Comparison of ENCODE assay signal across 12 cellular contexts in genomic region chr2:28619213-28620196, GRCh38.
DNase-seq lines count a peak whose midpoint lies in the region; ATAC-seq and TF ChIP-seq lines count a peak whose summit lies in the region.
"Had no signal": no experiment of that assay in that cellular context is flagged by ENCODE, and none has a peak within 500 bp of the region (broad histone marks: within the 10 kb centered on the region; RNA-seq: fewer than 3 reads in every experiment).

No MANE protein-coding gene starts in this region.

- H3F3A ChIP-seq in PC-9 (ENCODE audit: insufficient read depth, low read depth), result peaks cover 46% of the 10 kb centered on the region

- H3K27ac Mint-ChIP-seq in CD8-positive, alpha-beta memory T cell, result peak overlapping the region; percentile 96 to 100 (median 99)
- peak overlapping the region; percentile 72 for H3K27ac Mint-ChIP-seq in endothelial cell (ENCODE audit: unreplicated experiment)

- POLR2A ChIA-PET in CD8-positive, alpha-beta memory T cell (lab: Charles Lee), result no interaction called here
- POLR2A ChIA-PET in PC-9 (lab: Charles Lee; ENCODE audit: unreplicated experiment), result interaction anchor here (0.6 to 0.7 kb wide), 2 partner anchors 30 to 98 kb away, joined by 4 to 19 read pairs; no protein-coding TSS in a partner anchor

- no peak overlapping the region for H3K27ac ChIP-seq in CD8-positive, alpha-beta memory T cell (ENCODE audit: low read depth, low read length)
- peak overlapping the region; percentile 68 for H3K27ac ChIP-seq in PC-9

- H3K9me2 ChIP-seq in PC-9 (ENCODE audit: insufficient read depth), result no peaks in the 10 kb centered on the region

- H3K36me3 Mint-ChIP-seq in CD8-positive, alpha-beta memory T cell, result peaks cover 0 to 2% (median 0%) of the 10 kb centered on the region in 3 donors
- H3K36me3 Mint-ChIP-seq in endothelial cell (ENCODE audit: low read depth, unreplicated experiment), result no peaks in the 10 kb centered on the region

- CTCF ChIA-PET in CD8-positive, alpha-beta memory T cell (lab: Charles Lee), result interaction anchor here (4.7 to 6.7 kb wide), 2 partner anchors 25 to 132 kb away, joined by 16 to 50 read pairs; partner anchors contain the start of gene PPP1CB
- CTCF ChIA-PET in PC-9 (lab: Charles Lee), result interaction anchor here (0.6 to 0.8 kb wide), 2 partner anchors 79 to 159 kb away, joined by 3 to 5 read pairs; no protein-coding TSS in a partner anchor

- H3K36me3 ChIP-seq in CD8-positive, alpha-beta memory T cell (ENCODE audit: insufficient read depth, low read length), result no peaks in the 10 kb centered on the region
- no peaks in the 10 kb centered on the region for H3K36me3 ChIP-seq in PC-9 (ENCODE audit: low read depth)

- H4K20me1 ChIP-seq in PC-9 (ENCODE audit: insufficient read depth), result no peaks in the 10 kb centered on the region

- H3K79me2 ChIP-seq in PC-9 (ENCODE audit: low read depth), result no peaks in the 10 kb centered on the region

- TF ChIP-seq CTCF in PC-9 (conservative IDR thresholded peaks at IDR 0.05), result no peak
- no peak for TF ChIP-seq CTCF in endothelial cell (IDR thresholded peaks at IDR 0.05; ENCODE audit: unreplicated experiment)

- ATAC-seq in GM19023 (IDR thresholded peaks at IDR 0.05; ENCODE audit: unreplicated experiment), result no peak

- H3K4me1 ChIP-seq in CD8-positive, alpha-beta memory T cell (ENCODE audit: insufficient read depth, low read length), result peaks cover 98% of the 10 kb centered on the region
- peaks cover 85% of the 10 kb centered on the region for H3K4me1 ChIP-seq in PC-9 (replicated peaks; ENCODE audit: insufficient read depth)

- peak in 1 of 5 donors; percentile 33 for DNase-seq in CD8-positive, alpha-beta memory T cell
- DNase-seq in PC-9 (peak in 1 of 2 experiments; percentile 83), endothelial cell (ENCODE audit: low spot score) (no peak), renal cortical epithelial cell (ENCODE audit: low read depth) (peak; percentile 69), KG1 (lab: John Stamatoyannopoulos, UW) (no peak), cortex of kidney (lab: John Stamatoyannopoulos, UW) (no peak)
- DNase-seq in activated CD4-positive, CD25-positive, alpha-beta regulatory T cell (lab: John Stamatoyannopoulos, UW), result no peak
- DNase-seq: activated gamma-delta T cell, DMS153, hypothalamus, NCI-H1694 treated with DMSO at 0.1 percent for 48 hours had no signal

- H3K27me3 ChIP-seq in CD8-positive, alpha-beta memory T cell (ENCODE audit: insufficient read depth, low read length, poor library complexity, severe bottlenecking), result no peaks in the 10 kb centered on the region
- H3K27me3 ChIP-seq in PC-9 (ENCODE audit: insufficient read depth, low read depth), result no peaks in the 10 kb centered on the region

- H3K4me1 Mint-ChIP-seq in CD8-positive, alpha-beta memory T cell, result peaks cover 60 to 80% (median 65%) of the 10 kb centered on the region in 3 donors
- peaks cover 25% of the 10 kb centered on the region for H3K4me1 Mint-ChIP-seq in endothelial cell (ENCODE audit: unreplicated experiment)

- H2AFZ ChIP-seq in PC-9, result no peak overlapping the region

- H3K9me3 ChIP-seq in CD8-positive, alpha-beta memory T cell (ENCODE audit: low read length), result no peaks in the 10 kb centered on the region
- H3K9me3 ChIP-seq in PC-9 (ENCODE audit: insufficient read depth, low read depth), result no peaks in the 10 kb centered on the region

- no peaks in the 10 kb centered on the region for H3K9me3 Mint-ChIP-seq in CD8-positive, alpha-beta memory T cell
- H3K9me3 Mint-ChIP-seq in endothelial cell (ENCODE audit: unreplicated experiment), result no peaks in the 10 kb centered on the region

- H3K27me3 Mint-ChIP-seq in CD8-positive, alpha-beta memory T cell, result no peaks in the 10 kb centered on the region
- peaks cover 2% of the 10 kb centered on the region for H3K27me3 Mint-ChIP-seq in endothelial cell (ENCODE audit: unreplicated experiment)

- H3K4me3 ChIP-seq in CD8-positive, alpha-beta memory T cell (ENCODE audit: low read length), result no peak overlapping the region
- H3K4me3 ChIP-seq in PC-9, result no peak overlapping the region

- H3K4me3 Mint-ChIP-seq in CD8-positive, alpha-beta memory T cell, result peak overlapping the region in 5 of 7 donors; percentile 11 to 73 (median 70)
- no peak overlapping the region for H3K4me3 Mint-ChIP-seq in endothelial cell (ENCODE audit: unreplicated experiment)

- intact Hi-C loops in PC-9 (cut with micrococcal nuclease; ENCODE audit: unreplicated experiment), result loop anchor here (2.0 to 5.0 kb wide), 2 partner anchors 37 to 53 kb away; no protein-coding TSS in a partner anchor

- BruUV-seq in PC-9 (replicated peaks; lab: Mats Ljungman, UMichigan), result no TSS peak

- peak overlapping the region; percentile 56 for H3K4me2 ChIP-seq in PC-9
